In genomic region chr10:96170212-96170611, GRCh38 we compare ENCODE assay signal across 18 cellular contexts. TPM values are rescaled to one million over a fixed set of nuclear protein-coding genes. Genes with fewer than 3 reads are reported as not detected.
DNase-seq lines count a peak whose midpoint lies in the region; ATAC-seq, FAIRE-seq and TF ChIP-seq lines count a peak whose summit lies in the region.
"Had no signal": no experiment of that assay in that cellular context is flagged by ENCODE, and none has a peak within 500 bp of the region (broad histone marks: within the 10 kb centered on the region; RNA-seq: fewer than 3 reads in every experiment).

No MANE protein-coding gene starts in this region.

- H3K9ac ChIP-seq in endodermal cell (ENCODE audit: extremely low read depth, low read length, poor library complexity, severe bottlenecking): no peak overlapping the region
- H3K9ac ChIP-seq: BLaER1, GM23248 had no signal

- no peaks in the 10 kb centered on the region for H4K20me1 ChIP-seq in GM23338 (replicated peaks; ENCODE audit: insufficient read depth)
- H4K20me1 ChIP-seq: BLaER1 had no signal

- FAIRE-seq in H54 (lab: Jason Lieb, UNC): no peak

- H3K79me2 ChIP-seq in GM23338 (replicated peaks; ENCODE audit: insufficient read depth): no peaks in the 10 kb centered on the region

- no peak for TF ChIP-seq CTCF in cardiac muscle cell (IDR thresholded peaks at IDR 0.05; ENCODE audit: low read depth, low read length)
- no peak for TF ChIP-seq CTCF in right atrium auricular region (IDR thresholded peaks at IDR 0.05)
- peak; percentile 8 to 35; a peak in 2 of 4 replicates for TF ChIP-seq CTCF in GM23338 (conservative IDR thresholded peaks at IDR 0.05; ENCODE audit: low read depth in 2 of 2)
- no peak for TF ChIP-seq CTCF in endodermal cell (conservative IDR thresholded peaks at IDR 0.05)
- TF ChIP-seq CTCF in progenitor cell of endocrine pancreas (IDR thresholded peaks at IDR 0.05; ENCODE audit: unreplicated experiment): no peak

- H3K4me3 ChIP-seq in cardiac muscle cell: no peak overlapping the region
- no peak overlapping the region for H3K4me3 ChIP-seq in right atrium auricular region
- no peak overlapping the region for H3K4me3 ChIP-seq in GM23338
- no peak overlapping the region for H3K4me3 ChIP-seq in endodermal cell (ENCODE audit: low read length)
- H3K4me3 ChIP-seq: BLaER1, GM23248, HAP-1 had no signal

- no peak overlapping the region for H2AFZ ChIP-seq in GM23338
- H2AFZ ChIP-seq: GM23248 had no signal

- no peaks in the 10 kb centered on the region for H3F3A ChIP-seq in GM23338 (replicated peaks; ENCODE audit: low read depth)

- H3K4me2 ChIP-seq in GM23338: no peak overlapping the region
- H3K4me2 ChIP-seq: BLaER1 had no signal

- H3K27me3 ChIP-seq in cardiac muscle cell (no peaks in the 10 kb centered on the region), right atrium auricular region (no peaks in the 10 kb centered on the region), GM23338 (ENCODE audit: insufficient read depth) (no peaks in the 10 kb centered on the region), endodermal cell (ENCODE audit: control insufficient read depth, insufficient read depth, low read length, poor library complexity, severe bottlenecking) (no peaks in the 10 kb centered on the region)
- H3K27me3 ChIP-seq: BLaER1 had no signal

- ATAC-seq in GM23338: peak; percentile 73
- ATAC-seq: CD8-positive, alpha-beta T cell had no signal

- H3K9me3 ChIP-seq in cardiac muscle cell (ENCODE audit: low read depth) (no peaks in the 10 kb centered on the region), right atrium auricular region (peaks cover 0 to 52% of the 10 kb centered on the region in 2 donors), endodermal cell (ENCODE audit: control insufficient read depth, low read length) (peaks cover 27% of the 10 kb centered on the region)
- H3K9me3 ChIP-seq: HAP-1 had no signal

- H3K27me3 Mint-ChIP-seq in GM23338 (ENCODE audit: insufficient read depth, low read depth, poor library complexity) (no peaks in the 10 kb centered on the region), endodermal cell (ENCODE audit: insufficient read depth) (no peaks in the 10 kb centered on the region), progenitor cell of endocrine pancreas (no peaks in the 10 kb centered on the region)

- H3K27ac ChIP-seq in cardiac muscle cell (peak overlapping the region; percentile 18), right atrium auricular region (no peak overlapping the region), GM23338 (ENCODE audit: low read depth) (no peak overlapping the region), endodermal cell (ENCODE audit: low read depth, low read length) (no peak overlapping the region)
- H3K27ac ChIP-seq: BLaER1, C4-2B, GM23248 had no signal

- in situ Hi-C loops in ACHN (cut with HindIII; ENCODE audit: low pct_ligation_motif_present, low pct_unique_long_range_greater_than_20kb, low sequenced_read_pairs): no loop called here

- H3K9me2 ChIP-seq in GM23338 (ENCODE audit: insufficient read depth): peaks cover 3% of the 10 kb centered on the region; the same call in 1 of the 2 replicates

- H3K4me1 Mint-ChIP-seq in GM23338 (no peaks in the 10 kb centered on the region), endodermal cell (peaks cover 11% of the 10 kb centered on the region), progenitor cell of endocrine pancreas (ENCODE audit: low read depth) (peaks cover 13% of the 10 kb centered on the region)
- H3K4me1 Mint-ChIP-seq: B cell; CD4-positive, CD25-positive, alpha-beta regulatory T cell had no signal

- TF ChIP-seq POLR2A in H54 (IDR thresholded peaks at IDR 0.05; ENCODE audit: low read depth, low read length): no peak

- H3K9me3 Mint-ChIP-seq in GM23338: peaks cover 21% of the 10 kb centered on the region; the same call in 2 of the 3 replicates
- peaks cover 22% of the 10 kb centered on the region for H3K9me3 Mint-ChIP-seq in endodermal cell
- H3K9me3 Mint-ChIP-seq in progenitor cell of endocrine pancreas (ENCODE audit: low read depth): peaks cover 27% of the 10 kb centered on the region

- H3K27ac Mint-ChIP-seq in GM23338: no peak overlapping the region
- H3K27ac Mint-ChIP-seq in endodermal cell: peak overlapping the region; percentile 3
- peak overlapping the region; percentile 89 for H3K27ac Mint-ChIP-seq in progenitor cell of endocrine pancreas
- H3K27ac Mint-ChIP-seq: B cell; CD4-positive, CD25-positive, alpha-beta regulatory T cell; CD8-positive, alpha-beta T cell; HFFc6 had no signal

- H3K36me3 ChIP-seq in cardiac muscle cell (no peaks in the 10 kb centered on the region), right atrium auricular region (no peaks in the 10 kb centered on the region), GM23338 (ENCODE audit: insufficient read depth) (no peaks in the 10 kb centered on the region), endodermal cell (ENCODE audit: control insufficient read depth, insufficient read depth, low read length) (no peaks in the 10 kb centered on the region)
- H3K36me3 ChIP-seq: HAP-1 had no signal

- H3K4me3 Mint-ChIP-seq in GM23338 (no peak overlapping the region), endodermal cell (no peak overlapping the region), progenitor cell of endocrine pancreas (ENCODE audit: low read depth) (no peak overlapping the region)
- H3K4me3 Mint-ChIP-seq: B cell; CD4-positive, CD25-positive, alpha-beta regulatory T cell; CD8-positive, alpha-beta T cell; HFFc6 had no signal

- H3K4me1 ChIP-seq in cardiac muscle cell (ENCODE audit: low read depth) (no peaks in the 10 kb centered on the region), right atrium auricular region (no peaks in the 10 kb centered on the region), GM23338 (ENCODE audit: insufficient read depth) (no peaks in the 10 kb centered on the region), endodermal cell (ENCODE audit: control insufficient read depth, insufficient read depth, low read length) (no peaks in the 10 kb centered on the region)
- H3K4me1 ChIP-seq: HAP-1 had no signal

- peaks cover 16% of the 10 kb centered on the region for H3K36me3 Mint-ChIP-seq in GM23338 (ENCODE audit: low read depth)
- H3K36me3 Mint-ChIP-seq in endodermal cell (ENCODE audit: low read depth): peaks cover 25% of the 10 kb centered on the region
- H3K36me3 Mint-ChIP-seq in progenitor cell of endocrine pancreas (ENCODE audit: insufficient read depth): peaks cover 37% of the 10 kb centered on the region

- DNase-seq in cardiac muscle cell (ENCODE audit: low read depth in 1 of 2, low spot score in 1 of 2): no peak
- no peak for DNase-seq in right atrium auricular region (ENCODE audit: low spot score)
- DNase-seq in GM23338 (ENCODE audit: low spot score): peak; percentile 30
- no peak for DNase-seq in endodermal cell
- DNase-seq in progenitor cell of endocrine pancreas (ENCODE audit: low spot score, unreplicated experiment): no peak
- DNase-seq in H54 (ENCODE audit: insufficient read length, low spot score): no peak
- no peak for DNase-seq in ACHN
- DNase-seq: CD4-positive, CD25-positive, alpha-beta regulatory T cell; CD8-positive, alpha-beta T cell; DMS153; DMS79 treated with DMSO at 0.1 percent for 48 hours; GF-D8; GM23248; HFFc6 had no signal

TF ChIP-seq in GM23338, 12 proteins besides CTCF, POLR2A, EP300 and RAD21 (continues in another document):
- TF ChIP-seq NANOG (IDR thresholded peaks at IDR 0.05; ENCODE audit: borderline replicate concordance) (no peak), EZH2phosphoT487 (IDR thresholded peaks at IDR 0.05; ENCODE audit: unreplicated experiment) (no peak), REST (IDR thresholded peaks at IDR 0.05; ENCODE audit: unreplicated experiment) (no peak), STAT1 (IDR thresholded peaks at IDR 0.05; ENCODE audit: unreplicated experiment) (no peak)

RNA-seq across cellular contexts. Expression of gene ZNF518A, which starts 40.1 kb away (rescaled TPM):
- total RNA-seq in cardiac muscle cell (12.9 and 20.7 TPM in 2 replicates), right atrium auricular region (1 to 10 TPM; 6.2 to 8.1 TPM), endodermal cell (10 to 100 TPM; 43.3 to 45.7 TPM), progenitor cell of endocrine pancreas (49.9 and 51.9 TPM in 2 replicates)
- polyA plus RNA-seq in cardiac muscle cell (22.7 and 29.0 TPM in 2 replicates), GM23338 (2016; fragmentation: Nextera tagmentation; extraction: Ambion mirVana) (43.1 and 52.1 TPM in 2 replicates)
- 44.6 and 46.3 TPM in 2 replicates for total RNA-seq in GM23338 (2014; rRNA removed; shearing (Covaris generic))
- polyA plus RNA-seq in endodermal cell (2013, experiment 1 of 2): 21.4 TPM
- 22.1 TPM for polyA plus RNA-seq in endodermal cell (2013, experiment 2 of 2)

Comparison
In these comparisons a context has a peak if more than half of its experiments do, and no peak if none do; other contexts are left out.
1. CTCF ChIP-seq: peak in GM23338 (2 of 2); none in cardiac muscle cell (single experiment), right atrium auricular region (0 of 2), endodermal cell (single experiment) and progenitor cell of endocrine pancreas (single experiment).